ENCODE assay signal across 1 cellular context in genomic region chr9:36036780-36037579, GRCh38.
TF ChIP-seq lines count a peak whose summit lies in the region.

Gene RECK (plus strand): TSS chr9:36036913. CDS start chr9:36036999, 86 bp downstream.

TF ChIP-seq in HEK293, 187 proteins besides CTCF, POLR2A, EP300 and RAD21 (continued from another document):
- TF ChIP-seq ZBTB44 (tag by site-specific recombination; IDR thresholded peaks at IDR 0.05): no peak
- peak; percentile 61 for TF ChIP-seq SP3 (tag by site-specific recombination; IDR thresholded peaks at IDR 0.05)
- no peak for TF ChIP-seq GLI2 (tag by site-specific recombination; IDR thresholded peaks at IDR 0.05; ENCODE audit: borderline replicate concordance, low read depth)
- peak; percentile 80 for TF ChIP-seq YY1 (tag by site-specific recombination; IDR thresholded peaks at IDR 0.05)
- no peak for TF ChIP-seq ZNF473 (tag by site-specific recombination; IDR thresholded peaks at IDR 0.05)
- no peak for TF ChIP-seq ZNF776 (tag by site-specific recombination; IDR thresholded peaks at IDR 0.05; ENCODE audit: borderline replicate concordance)
- TF ChIP-seq KLF9 (tag by site-specific recombination; IDR thresholded peaks at IDR 0.05; ENCODE audit: low read depth): 0 out of 2 replicates have a peak, but pooled peaks have one; percentile 39
- TF ChIP-seq ZNF18 (tag by site-specific recombination; IDR thresholded peaks at IDR 0.05): no peak
- TF ChIP-seq ZBTB11 (tag by site-specific recombination; conservative IDR thresholded peaks at IDR 0.05; ENCODE audit: low read depth): 0 out of 2 replicates have a peak, but pooled peaks have one; percentile 5
- TF ChIP-seq ZFP41 (tag by site-specific recombination; IDR thresholded peaks at IDR 0.05; ENCODE audit: borderline replicate concordance): no peak
- TF ChIP-seq TSHZ1 (tag by site-specific recombination; IDR thresholded peaks at IDR 0.05; ENCODE audit: borderline replicate concordance): no peak
- TF ChIP-seq PRDM10 (tag by site-specific recombination; IDR thresholded peaks at IDR 0.05): 0 out of 2 replicates have a peak, but pooled peaks have one; percentile 46
- no peak for TF ChIP-seq KLF10 (tag by site-specific recombination; IDR thresholded peaks at IDR 0.05)
- TF ChIP-seq ZBTB48 (tag by site-specific recombination; IDR thresholded peaks at IDR 0.05): 0 out of 2 replicates have a peak, but pooled peaks have one; percentile 57
- TF ChIP-seq ZBTB7A (tag by site-specific recombination; IDR thresholded peaks at IDR 0.05; ENCODE audit: low read depth): peak; percentile 68; the same call in 1 of the 2 replicates
- no peak for TF ChIP-seq ZNF529 (tag by site-specific recombination; IDR thresholded peaks at IDR 0.05; ENCODE audit: insufficient replicate concordance)
- TF ChIP-seq AEBP2 (tag by site-specific recombination; IDR thresholded peaks at IDR 0.05; ENCODE audit: borderline replicate concordance): no peak
- TF ChIP-seq KLF16 (tag by site-specific recombination; IDR thresholded peaks at IDR 0.05): no peak
- peak; percentile 27; the same call in 1 of the 2 replicates for TF ChIP-seq ZNF692 (tag by site-specific recombination; IDR thresholded peaks at IDR 0.05)
- peak; percentile 38 for TF ChIP-seq GLIS2 (tag by site-specific recombination; IDR thresholded peaks at IDR 0.05)
- TF ChIP-seq ZNF76 (tag by site-specific recombination; IDR thresholded peaks at IDR 0.05; ENCODE audit: borderline replicate concordance, low read depth): peak; percentile 18; the same call in 1 of the 2 replicates
- no peak for TF ChIP-seq ZNF350 (tag by site-specific recombination; IDR thresholded peaks at IDR 0.05)
- no peak for TF ChIP-seq ZNF677 (tag by site-specific recombination; IDR thresholded peaks at IDR 0.05)
- TF ChIP-seq PRDM2 (tag by site-specific recombination; IDR thresholded peaks at IDR 0.05; ENCODE audit: borderline replicate concordance): no peak
- no peak for TF ChIP-seq ZNF610 (tag by site-specific recombination; IDR thresholded peaks at IDR 0.05; ENCODE audit: borderline replicate concordance)
- TF ChIP-seq ZNF488 (tag by site-specific recombination; IDR thresholded peaks at IDR 0.05): no peak
- no peak for TF ChIP-seq ZNF654 (tag by site-specific recombination; IDR thresholded peaks at IDR 0.05; ENCODE audit: low read depth)
- TF ChIP-seq ZNF184 (tag by site-specific recombination; IDR thresholded peaks at IDR 0.05): no peak
